In the genomic region with DNA sequence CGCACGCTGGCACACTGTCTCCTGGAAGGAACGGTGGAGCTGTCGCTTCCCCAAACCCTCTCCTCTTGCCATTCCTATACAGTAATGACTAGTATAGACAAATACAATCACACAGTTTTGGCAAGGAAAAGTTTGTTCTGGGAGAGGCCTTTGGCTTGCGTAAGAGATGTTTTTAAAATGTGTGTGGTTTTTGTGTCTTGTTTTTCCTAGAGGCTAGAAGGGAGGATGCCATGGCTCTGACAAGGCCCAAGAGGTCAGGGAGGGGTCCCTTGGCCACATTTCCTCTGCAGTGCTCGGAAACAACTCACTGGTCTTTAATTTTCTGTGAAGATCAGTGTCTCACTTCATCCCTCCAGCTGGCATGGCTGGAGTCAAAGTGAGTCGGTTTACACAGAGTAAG, we compare ENCODE assay signal across 12 cellular contexts.
DNase-seq lines count a peak whose midpoint lies in the region; ATAC-seq and TF ChIP-seq lines count a peak whose summit lies in the region.
"Had no signal": no experiment of that assay in that cellular context is flagged by ENCODE, and none has a peak within 500 bp of the region (broad histone marks: within the 10 kb centered on the region; RNA-seq: fewer than 3 reads in every experiment).

No MANE protein-coding gene starts in this region.

- H3K27me3 ChIP-seq in testis = no peaks in the 10 kb centered on the region

- H3K4me3 ChIP-seq in cardiac fibroblast (replicated peaks in 1 of 2; ENCODE audit: low read depth in 2 of 2, low read length in 2 of 2) (peak overlapping the region in 1 of 2 donors; percentile 12), testis (no peak overlapping the region)

- H3K27me3 Mint-ChIP-seq in nephron progenitor cell (ENCODE audit: low read depth, poor library complexity) = peaks cover 2% of the 10 kb centered on the region
- H3K27me3 Mint-ChIP-seq: activated B cell treated with CpG ODN at 0.5 μM for 24 hours had no signal

- TF ChIP-seq POLR2A in testis (IDR thresholded peaks at IDR 0.05) = no peak

- peaks cover 60% of the 10 kb centered on the region for H3K4me1 Mint-ChIP-seq in nephron progenitor cell

- CTCF ChIA-PET in HEK293T (lab: Yijun Ruan, JAX) = no interaction called here

- TF ChIP-seq CTCF in cardiac fibroblast (IDR thresholded peaks at IDR 0.05; ENCODE audit: low read depth, low read length) (no peak), testis (IDR thresholded peaks at IDR 0.05) (no peak), nephron progenitor cell (IDR thresholded peaks at IDR 0.05) (no peak)

- H3K4me3 Mint-ChIP-seq in nephron progenitor cell = no peak overlapping the region
- H3K4me3 Mint-ChIP-seq: activated B cell treated with CpG ODN at 0.5 μM for 24 hours had no signal

- H3K9me3 Mint-ChIP-seq in nephron progenitor cell = peaks cover 43% of the 10 kb centered on the region
- H3K9me3 Mint-ChIP-seq: activated B cell treated with CpG ODN at 0.5 μM for 24 hours had no signal

- H3K36me3 Mint-ChIP-seq in nephron progenitor cell (ENCODE audit: low read depth) = peaks cover 43% of the 10 kb centered on the region

- no peaks in the 10 kb centered on the region for H3K36me3 ChIP-seq in testis (ENCODE audit: low read depth, missing control alignments)

- DNase-seq in HS-5 (ENCODE audit: low read depth) (peak; percentile 96), cardiac fibroblast (ENCODE audit: low read depth in 2 of 2) (peak; percentile 98 to 99), left lobe of liver (ENCODE audit: low spot score) (no peak), testis (peak; percentile 61), HEK293T (ENCODE audit: extremely low spot score) (no peak), SHP77 (lab: John Stamatoyannopoulos, UW) (no peak), nephron progenitor cell (no peak)
- DNase-seq: activated B cell treated with CpG ODN at 0.5 μM for 24 hours; activated naive CD4-positive, alpha-beta T cell treated with anti-CD3 and anti-CD28 coated beads, Interleukin-2, amount 50 U/mL, for 16 hours; NCI-H82; stimulated activated CD4-positive, alpha-beta T cell treated with anti-CD3 and anti-CD28 coated beads, Interleukin-1b, Interleukin-23, amount 100 ng/mL, for 48 hours had no signal

- H3K9me3 ChIP-seq in testis = no peaks in the 10 kb centered on the region

- WGBS in testis, 2 donors = 49 to 51% methylated on average over 7 of the region's 7 CpGs

- intact Hi-C loops in testis (cut with DNase I; ENCODE audit: low total_unique reads) = no loop called here

- peaks cover 27% of the 10 kb centered on the region for H3K4me1 ChIP-seq in testis

- H3K27ac ChIP-seq in testis = peak overlapping the region in 1 of 2 donors; percentile 35

- no peak overlapping the region for H3K27ac Mint-ChIP-seq in nephron progenitor cell
- H3K27ac Mint-ChIP-seq: activated B cell treated with CpG ODN at 0.5 μM for 24 hours had no signal

- ATAC-seq in left lobe of liver (peak; percentile 20), HG03139 (IDR thresholded peaks at IDR 0.05; ENCODE audit: unreplicated experiment) (no peak)

- POLR2A ChIA-PET in HEK293T (lab: Yijun Ruan, JAX) = no interaction called here

TF ChIP-seq in HEK293T, 16 proteins besides CTCF, POLR2A, EP300 and RAD21:
- no peak for TF ChIP-seq SP1 (IDR thresholded peaks at IDR 0.05)
- TF ChIP-seq ZNF384 (IDR thresholded peaks at IDR 0.05) = no peak
- no peak for TF ChIP-seq NFRKB (IDR thresholded peaks at IDR 0.05)
- no peak for TF ChIP-seq TARDBP (IDR thresholded peaks at IDR 0.05)
- no peak for TF ChIP-seq L3MBTL2 (conservative IDR thresholded peaks at IDR 0.05)
- TF ChIP-seq ELF4 (IDR thresholded peaks at IDR 0.05) = no peak
- TF ChIP-seq, protein P1, sequence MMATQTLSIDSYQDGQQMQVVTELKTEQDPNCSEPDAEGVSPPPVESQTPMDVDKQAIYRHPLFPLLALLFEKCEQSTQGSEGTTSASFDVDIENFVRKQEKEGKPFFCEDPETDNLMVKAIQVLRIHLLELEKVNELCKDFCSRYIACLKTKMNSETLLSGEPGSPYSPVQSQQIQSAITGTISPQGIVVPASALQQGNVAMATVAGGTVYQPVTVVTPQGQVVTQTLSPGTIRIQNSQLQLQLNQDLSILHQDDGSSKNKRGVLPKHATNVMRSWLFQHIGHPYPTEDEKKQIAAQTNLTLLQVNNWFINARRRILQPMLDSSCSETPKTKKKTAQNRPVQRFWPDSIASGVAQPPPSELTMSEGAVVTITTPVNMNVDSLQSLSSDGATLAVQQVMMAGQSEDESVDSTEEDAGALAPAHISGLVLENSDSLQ (IDR thresholded peaks at IDR 0.05) = no peak
- no peak for TF ChIP-seq FOXM1 (IDR thresholded peaks at IDR 0.05; ENCODE audit: borderline replicate concordance)
- TF ChIP-seq BHLHE40 (IDR thresholded peaks at IDR 0.05; ENCODE audit: borderline replicate concordance) = no peak
- TF ChIP-seq HDGF (IDR thresholded peaks at IDR 0.05; ENCODE audit: borderline replicate concordance) = no peak
- TF ChIP-seq ARNT (IDR thresholded peaks at IDR 0.05) = no peak
- TF ChIP-seq FOXA1 (IDR thresholded peaks at IDR 0.05) = no peak
- TF ChIP-seq FOXK2 (IDR thresholded peaks at IDR 0.05) = no peak
- TF ChIP-seq SUZ12 (IDR thresholded peaks at IDR 0.05) = no peak
- no peak for TF ChIP-seq LEF1 (IDR thresholded peaks at IDR 0.05; ENCODE audit: borderline replicate concordance)
- no peak for TF ChIP-seq CTBP1 (IDR thresholded peaks at IDR 0.05; ENCODE audit: borderline replicate concordance)

Comparison
In these comparisons a context has a peak if more than half of its experiments do, and no peak if none do; other contexts are left out.
1. DNase-seq: peak in HS-5 (single experiment), cardiac fibroblast (2 of 2) and testis (single experiment); none in left lobe of liver (single experiment), HEK293T (single experiment), SHP77 (0 of 2) and nephron progenitor cell (single experiment).